ENCODE assay signal across 1 cellular context in the genomic region with DNA sequence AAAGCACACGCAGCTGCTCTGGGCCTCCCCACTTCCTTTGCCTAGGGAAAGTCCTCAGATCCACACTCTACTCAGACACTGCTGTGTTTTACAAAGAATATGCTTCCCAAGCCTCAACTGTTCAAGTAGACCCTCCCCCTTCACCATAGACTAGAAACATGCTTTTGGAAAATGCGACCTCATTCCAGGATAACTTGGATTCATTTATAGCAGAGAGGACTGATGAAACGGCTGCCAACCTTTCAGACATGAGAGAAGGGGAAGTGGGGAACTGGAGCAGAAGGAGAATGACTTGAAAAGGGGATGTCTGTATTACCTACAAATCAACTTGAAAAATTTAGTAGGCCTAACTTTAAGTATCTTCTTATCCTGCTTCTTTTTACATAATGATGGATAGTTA.
TF ChIP-seq lines count a peak whose summit lies in the region.

No MANE protein-coding gene starts in this region.

TF ChIP-seq in IMR-90, 13 proteins besides CTCF, POLR2A, EP300 and RAD21:
- TF ChIP-seq NFE2L2 (IDR thresholded peaks at IDR 0.05; ENCODE audit: low read depth, low read length) (no peak), BHLHE40 (IDR thresholded peaks at IDR 0.05; ENCODE audit: low read depth, low read length) (no peak), MAZ (IDR thresholded peaks at IDR 0.05; ENCODE audit: borderline replicate concordance, low read depth, low read length) (no peak), USF2 (IDR thresholded peaks at IDR 0.05; ENCODE audit: low read depth, low read length) (no peak), MAFK (IDR thresholded peaks at IDR 0.05; ENCODE audit: low read depth, low read length) (no peak), FOS (IDR thresholded peaks at IDR 0.05; ENCODE audit: low read depth, low read length) (no peak), CHD1 (IDR thresholded peaks at IDR 0.05; ENCODE audit: low read depth, low read length) (no peak), SMC3 (IDR thresholded peaks at IDR 0.05; ENCODE audit: low read depth, low read length) (no peak), RFX5 (IDR thresholded peaks at IDR 0.05; ENCODE audit: low read depth, low read length) (no peak), ELK1 (IDR thresholded peaks at IDR 0.05; ENCODE audit: borderline replicate concordance, low read depth, low read length) (no peak), MXI1 (IDR thresholded peaks at IDR 0.05; ENCODE audit: borderline replicate concordance, low read depth, low read length) (no peak)
TF ChIP-seq in IMR-90: peak in this region for 0.
